ENCODE assay signal across 9 cellular contexts in the genomic region with DNA sequence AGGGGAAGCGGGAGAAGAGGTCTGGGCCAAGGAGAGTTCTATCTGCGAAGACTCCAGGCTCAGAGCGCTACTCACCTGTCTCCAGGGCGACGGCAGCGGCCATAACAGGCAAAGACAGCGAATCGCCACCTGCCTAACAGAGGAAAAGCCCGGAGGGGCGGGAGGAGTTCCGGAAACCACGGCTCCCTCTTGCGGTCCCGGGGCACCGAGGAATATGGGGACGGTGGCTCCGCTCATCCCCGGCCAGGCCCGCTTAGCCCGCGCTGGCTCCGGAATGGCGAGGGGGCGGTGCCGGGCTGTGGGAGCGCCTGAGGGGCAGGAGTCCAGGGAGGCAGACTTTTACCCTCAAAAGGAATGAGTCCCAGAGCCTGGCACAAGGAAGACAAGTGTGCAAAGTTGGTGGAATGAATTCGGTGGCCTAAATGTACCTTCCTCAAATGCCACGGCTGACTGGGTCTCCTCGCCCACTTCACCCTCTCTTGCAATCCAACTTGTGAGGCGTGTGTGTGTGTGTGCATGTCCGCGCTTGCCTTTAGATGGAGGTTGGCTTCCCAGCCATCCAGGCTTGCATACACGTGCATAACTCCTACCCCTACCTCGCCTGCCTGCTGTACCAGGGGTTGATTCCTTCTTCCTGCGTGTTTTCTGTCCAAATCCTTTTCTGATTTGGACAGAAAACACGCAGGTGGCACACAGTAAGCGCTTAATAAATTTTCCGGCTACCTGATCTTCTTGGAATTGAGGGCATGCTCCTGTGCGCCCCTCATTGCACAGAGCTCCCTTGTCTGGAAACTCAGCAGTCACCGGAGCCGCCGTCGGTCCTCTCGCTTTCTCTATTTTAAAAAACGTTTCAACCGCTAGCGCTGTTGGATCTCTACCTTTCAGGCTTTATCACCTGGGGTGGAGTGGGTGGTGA. TPM values are rescaled to one million over a fixed set of nuclear protein-coding genes. Genes with fewer than 3 reads are reported as not detected.
DNase-seq lines count a peak whose midpoint lies in the region; ATAC-seq and TF ChIP-seq lines count a peak whose summit lies in the region.
"Had no signal": no experiment of that assay in that cellular context is flagged by ENCODE, and none has a peak within 500 bp of the region (broad histone marks: within the 10 kb centered on the region; RNA-seq: fewer than 3 reads in every experiment).

No MANE protein-coding gene starts in this region.

- peaks cover 7% of the 10 kb centered on the region for H3K79me2 ChIP-seq in GM23338 (replicated peaks; ENCODE audit: insufficient read depth)

- H3K27me3 ChIP-seq in GM23338 (ENCODE audit: insufficient read depth) (peaks cover 64% of the 10 kb centered on the region), endodermal cell (ENCODE audit: control insufficient read depth, insufficient read depth, low read length, poor library complexity, severe bottlenecking) (peaks cover 45% of the 10 kb centered on the region), neuronal stem cell (ENCODE audit: control insufficient read depth in 3 of 3, insufficient read depth in 3 of 3, low read depth in 1 of 3, low read length in 3 of 3) (peaks cover 0 to 45% (median 31%) of the 10 kb centered on the region in 3 experiments), tibial nerve (peaks cover 0 to 53% of the 10 kb centered on the region in 2 donors), uterus (no peaks in the 10 kb centered on the region)

- H3K36me3 ChIP-seq in GM23338 (ENCODE audit: insufficient read depth) = no peaks in the 10 kb centered on the region
- H3K36me3 ChIP-seq in endodermal cell (ENCODE audit: control insufficient read depth, insufficient read depth, low read length) = no peaks in the 10 kb centered on the region
- peaks cover 0 to 3% of the 10 kb centered on the region in 2 donors for H3K36me3 ChIP-seq in neuronal stem cell (replicated peaks in 1 of 2; ENCODE audit: control insufficient read depth in 2 of 2, insufficient read depth in 2 of 2, low read length in 2 of 2)
- H3K36me3 ChIP-seq in tibial nerve = no peaks in the 10 kb centered on the region
- H3K36me3 ChIP-seq in uterus = no peaks in the 10 kb centered on the region

- peak; percentile 32 for ATAC-seq in GM23338

- no peak overlapping the region for H2BK5ac ChIP-seq in neuronal stem cell (ENCODE audit: low read length)

- H3K9me3 Mint-ChIP-seq in GM23338 (no peaks in the 10 kb centered on the region; the same call in 2 of the 3 replicates), endodermal cell (no peaks in the 10 kb centered on the region)

- 6 to 7% methylated on average over 17 to 43 of the region's 47 CpGs for WGBS in endodermal cell (ENCODE audit: insufficient coverage in 1 of 2, insufficient read length in 1 of 2), 2 experiments
- no CpG with 5 or more reads among the region's 47 CpGs for WGBS in neuronal stem cell (ENCODE audit: extremely low coverage in 2 of 2, insufficient read length in 2 of 2, insufficient replicate concordance in 1 of 2), 2 donors
- 28 to 33% methylated on average over 37 to 47 of the region's 47 CpGs for WGBS in tibial nerve, 2 donors

- no peak overlapping the region for H2BK15ac ChIP-seq in neuronal stem cell (ENCODE audit: low read length)

- H3K4me3 Mint-ChIP-seq in GM23338 (peak overlapping the region; percentile 81), endodermal cell (peak overlapping the region; percentile 63)

- H3K9me3 ChIP-seq in endodermal cell (ENCODE audit: control insufficient read depth, low read length) (no peaks in the 10 kb centered on the region), neuronal stem cell (replicated peaks in 1 of 2; ENCODE audit: control insufficient read depth in 2 of 2, insufficient read depth in 1 of 2, low read depth in 1 of 2, low read length in 2 of 2) (peaks cover 0 to 3% of the 10 kb centered on the region in 2 donors), tibial nerve (no peaks in the 10 kb centered on the region), uterus (no peaks in the 10 kb centered on the region)

- H2AFZ ChIP-seq in GM23338 (peak overlapping the region; percentile 72), neuronal stem cell (ENCODE audit: low read length) (peak overlapping the region; percentile 79)

- H3K27ac ChIP-seq in GM23338 (ENCODE audit: low read depth) (no peak overlapping the region), endodermal cell (ENCODE audit: low read depth, low read length) (no peak overlapping the region), neuronal stem cell (replicated peaks; ENCODE audit: low read length) (no peak overlapping the region), tibial nerve (no peak overlapping the region), uterus (no peak overlapping the region)

- peaks cover 4% of the 10 kb centered on the region for H3K79me1 ChIP-seq in neuronal stem cell (ENCODE audit: low read depth, low read length)

- H3K9me2 ChIP-seq in GM23338 (ENCODE audit: insufficient read depth) = no peaks in the 10 kb centered on the region

- H3K27me3 Mint-ChIP-seq in GM23338 (ENCODE audit: insufficient read depth, low read depth, poor library complexity) (peaks cover 43% of the 10 kb centered on the region), endodermal cell (ENCODE audit: insufficient read depth) (peaks cover 68% of the 10 kb centered on the region)

- intact Hi-C loops in uterus (cut with DNase I; ENCODE audit: low total_unique reads) = no loop called here

- H4K8ac ChIP-seq in neuronal stem cell (ENCODE audit: low read depth, low read length) = no peak overlapping the region

- H3K4ac ChIP-seq in neuronal stem cell (ENCODE audit: low read length) = no peak overlapping the region

- DNase-seq in GM23338 (ENCODE audit: low spot score) = peak; percentile 93
- peak; percentile 34 for DNase-seq in NCI-H510A (lab: John Stamatoyannopoulos, UW)
- DNase-seq in endodermal cell = peak; percentile 91
- no peak for DNase-seq in neuronal stem cell (ENCODE audit: low spot score)
- no peak for DNase-seq in tibial nerve (ENCODE audit: low spot score in 2 of 2)
- no peak for DNase-seq in activated CD4-positive, alpha-beta T cell treated with anti-CD3 and anti-CD28 coated beads, Interleukin-2, amount 50 U/mL, for 4 hours
- no peak for DNase-seq in uterus
- DNase-seq in activated gamma-delta T cell treated with Interleukin-2 at 50 U/mL for 16 hours = no peak

- peak overlapping the region; percentile 91 for H3K4me2 ChIP-seq in GM23338
- H3K4me2 ChIP-seq in neuronal stem cell (ENCODE audit: insufficient read depth, low read length, poor library complexity, severe bottlenecking) = peak overlapping the region; percentile 72

- H3K9ac ChIP-seq in endodermal cell (ENCODE audit: extremely low read depth, low read length, poor library complexity, severe bottlenecking) (no peak overlapping the region), neuronal stem cell (ENCODE audit: low read depth, low read length, poor library complexity) (peak overlapping the region; percentile 65)

- H3K14ac ChIP-seq in neuronal stem cell (ENCODE audit: low read length) = no peak overlapping the region

- H3K36me3 Mint-ChIP-seq in GM23338 (ENCODE audit: low read depth) = no peaks in the 10 kb centered on the region; the same call in 2 of the 3 replicates
- H3K36me3 Mint-ChIP-seq in endodermal cell (ENCODE audit: low read depth) = no peaks in the 10 kb centered on the region

- H3K4me1 Mint-ChIP-seq in GM23338 = peaks cover 42% of the 10 kb centered on the region
- H3K4me1 Mint-ChIP-seq in endodermal cell = peaks cover 27% of the 10 kb centered on the region

- H3F3A ChIP-seq in GM23338 (replicated peaks; ENCODE audit: low read depth) = peaks cover 15% of the 10 kb centered on the region

- H3K4me1 ChIP-seq in GM23338 (ENCODE audit: insufficient read depth) (peaks cover 21% of the 10 kb centered on the region), endodermal cell (ENCODE audit: control insufficient read depth, insufficient read depth, low read length) (no peaks in the 10 kb centered on the region), neuronal stem cell (ENCODE audit: control insufficient read depth in 2 of 2, insufficient read depth in 1 of 2, low read depth in 1 of 2, low read length in 2 of 2) (peaks cover 19 to 31% of the 10 kb centered on the region in 2 donors), tibial nerve (peaks cover 4 to 38% (median 15%) of the 10 kb centered on the region in 4 donors), uterus (peaks cover 0 to 6% of the 10 kb centered on the region in 2 donors)

- peaks cover 2% of the 10 kb centered on the region; the same call in 1 of the 2 replicates for H4K20me1 ChIP-seq in GM23338 (replicated peaks; ENCODE audit: insufficient read depth)

- no peak overlapping the region for H2BK12ac ChIP-seq in neuronal stem cell (ENCODE audit: low read length)

- no peak for TF ChIP-seq EP300 in tibial nerve (IDR thresholded peaks at IDR 0.05)

- H2BK120ac ChIP-seq in neuronal stem cell (ENCODE audit: low read depth, low read length) = no peak overlapping the region

- H3K4me3 ChIP-seq in GM23338 (peak overlapping the region; percentile 67), endodermal cell (ENCODE audit: low read length) (peak overlapping the region; percentile 98), neuronal stem cell (ENCODE audit: low read length in 2 of 2) (peak overlapping the region; percentile 38 to 49), tibial nerve (no peak overlapping the region), uterus (no peak overlapping the region)

- TF ChIP-seq CTCF in GM23338 (conservative IDR thresholded peaks at IDR 0.05; ENCODE audit: low read depth in 2 of 2) = peak; percentile 22 to 42; a peak in 3 of 4 replicates
- TF ChIP-seq CTCF in endodermal cell (conservative IDR thresholded peaks at IDR 0.05) = no peak
- TF ChIP-seq CTCF in tibial nerve (IDR thresholded peaks at IDR 0.05) = no peak
- no peak for TF ChIP-seq CTCF in uterus (IDR thresholded peaks at IDR 0.05)

- H4K91ac ChIP-seq in neuronal stem cell (ENCODE audit: low read depth, low read length, poor library complexity) = no peak overlapping the region

- H3K27ac Mint-ChIP-seq in GM23338 (no peak overlapping the region), endodermal cell (no peak overlapping the region)

- no peak for TF ChIP-seq POLR2A in tibial nerve (IDR thresholded peaks at IDR 0.05)
- no peak for TF ChIP-seq POLR2A in uterus (IDR thresholded peaks at IDR 0.05)

- no peak overlapping the region for H2AK5ac ChIP-seq in neuronal stem cell (ENCODE audit: low read depth, low read length)

- H3K18ac ChIP-seq in neuronal stem cell (ENCODE audit: low read length) = peak overlapping the region; percentile 65

- H3K23ac ChIP-seq in neuronal stem cell (ENCODE audit: low read depth, low read length, poor library complexity) = no peak overlapping the region

RNA-seq across cellular contexts. Expression of gene C17orf100, which starts 3.5 kb away (rescaled TPM):
- total RNA-seq in GM23338 (2014; rRNA removed; shearing (Covaris generic)) = 1.7 and 2.7 TPM in 2 replicates
- polyA plus RNA-seq in GM23338 (2016; fragmentation: Nextera tagmentation; extraction: Ambion mirVana) = 3.9 and 4.8 TPM in 2 replicates
- 1 to 10 TPM; 2.7 to 3.0 TPM for total RNA-seq in endodermal cell
- 5.2 TPM for polyA plus RNA-seq in endodermal cell (2013, experiment 1 of 2)
- 4.6 TPM for polyA plus RNA-seq in endodermal cell (2013, experiment 2 of 2)
- polyA plus RNA-seq in neuronal stem cell (2013, experiment 1 of 2) = 7.5 TPM
- polyA plus RNA-seq in neuronal stem cell (2013, experiment 2 of 2) = 7.7 TPM
- total RNA-seq in tibial nerve = 1 to 10 TPM in 3 of 4 donors, not detected in 1; 2.1 to 3.9 (median 3.5) TPM
- 1 to 10 TPM in 3 of 4 donors, under 1 TPM in 1; 0.26 to 3.2 (median 1.3) TPM for total RNA-seq in uterus

RNA-seq across cellular contexts. Expression of gene MED31, which starts 3.7 kb away (rescaled TPM):
- total RNA-seq in GM23338 (2014; rRNA removed; shearing (Covaris generic)) = 5.0 and 5.5 TPM in 2 replicates
- polyA plus RNA-seq in GM23338 (2016; fragmentation: Nextera tagmentation; extraction: Ambion mirVana) = 40.0 and 49.3 TPM in 2 replicates
- total RNA-seq in endodermal cell (10 to 100 TPM; 12.8 to 16.6 TPM), tibial nerve (10 to 100 TPM in 1 of 4 donors, 1 to 10 TPM in 3; 4.5 to 12.6 (median 6.6) TPM), uterus (10 to 100 TPM in 3 of 4 donors, 1 to 10 TPM in 1; 1.5 to 49.7 (median 15.7) TPM)
- polyA plus RNA-seq in endodermal cell (2013, experiment 1 of 2) = 25.6 TPM
- 22.8 TPM for polyA plus RNA-seq in endodermal cell (2013, experiment 2 of 2)
- polyA plus RNA-seq in neuronal stem cell (2013, experiment 1 of 2) = 39.1 TPM
- polyA plus RNA-seq in neuronal stem cell (2013, experiment 2 of 2) = 41.1 TPM

RNA-seq across cellular contexts. Expression of gene TXNDC17, which starts 14.2 kb away (rescaled TPM):
- 197 and 202 TPM in 2 replicates for total RNA-seq in GM23338 (2014; rRNA removed; shearing (Covaris generic))
- 887 and 915 TPM in 2 replicates for polyA plus RNA-seq in GM23338 (2016; fragmentation: Nextera tagmentation; extraction: Ambion mirVana)
- total RNA-seq in endodermal cell = 100 to 1,000 TPM; 135 to 151 TPM
- 175 TPM for polyA plus RNA-seq in endodermal cell (2013, experiment 1 of 2)
- polyA plus RNA-seq in endodermal cell (2013, experiment 2 of 2) = 166 TPM
- 130 TPM for polyA plus RNA-seq in neuronal stem cell (2013, experiment 1 of 2)
- 139 TPM for polyA plus RNA-seq in neuronal stem cell (2013, experiment 2 of 2)
- 100 to 1,000 TPM in 1 of 4 donors, 10 to 100 TPM in 3; 31.8 to 124 (median 85.6) TPM for total RNA-seq in tibial nerve
- 100 to 1,000 TPM in 1 of 4 donors, 10 to 100 TPM in 2, 1 to 10 TPM in 1; 2.8 to 108 (median 51.5) TPM for total RNA-seq in uterus

RNA-seq across cellular contexts. Expression of gene KIAA0753, which starts 14.6 kb away (rescaled TPM):
- total RNA-seq in GM23338 (2014; rRNA removed; shearing (Covaris generic)) = 27.8 and 31.8 TPM in 2 replicates
- polyA plus RNA-seq in GM23338 (2016; fragmentation: Nextera tagmentation; extraction: Ambion mirVana) = 5.9 and 6.0 TPM in 2 replicates
- total RNA-seq in endodermal cell (10 to 100 TPM; 37.2 to 50.1 TPM), tibial nerve (10 to 100 TPM; 14.1 to 24.0 (median 16.9) TPM), uterus (10 to 100 TPM in 3 of 4 donors, 1 to 10 TPM in 1; 6.2 to 52.3 (median 28.8) TPM)
- polyA plus RNA-seq in endodermal cell (2013, experiment 1 of 2) = 23.3 TPM
- 24.5 TPM for polyA plus RNA-seq in endodermal cell (2013, experiment 2 of 2)
- 14.1 TPM for polyA plus RNA-seq in neuronal stem cell (2013, experiment 1 of 2)
- 14.9 TPM for polyA plus RNA-seq in neuronal stem cell (2013, experiment 2 of 2)

RNA-seq across cellular contexts. Expression of gene SLC13A5, which starts 58.1 kb away (rescaled TPM):
- total RNA-seq in GM23338 (2014; rRNA removed; shearing (Covaris generic)) = 1.4 and 2.3 TPM in 2 replicates
- polyA plus RNA-seq in GM23338 (2016; fragmentation: Nextera tagmentation; extraction: Ambion mirVana) = 0.38 and 1.2 TPM in 2 replicates
- total RNA-seq in endodermal cell = 1 to 10 TPM; 3.9 to 8.4 TPM
- polyA plus RNA-seq in endodermal cell (2013, experiment 1 of 2) = 1.5 TPM
- 0.66 TPM for polyA plus RNA-seq in endodermal cell (2013, experiment 2 of 2)
- 0.13 TPM for polyA plus RNA-seq in neuronal stem cell (2013, experiment 1 of 2)
- polyA plus RNA-seq in neuronal stem cell (2013, experiment 2 of 2) = 0.06 TPM
- total RNA-seq in tibial nerve = not detected
- 1 to 10 TPM in 1 of 4 donors, under 1 TPM in 1, not detected in 2; 0.61 to 2.8 TPM for total RNA-seq in uterus
- total RNA-seq: SK-MEL-5 had no signal

Comparison
In these comparisons a context has a peak if more than half of its experiments do, and no peak if none do; other contexts are left out.
1. DNase-seq: peak in GM23338 (single experiment), NCI-H510A (single experiment) and endodermal cell (single experiment); none in neuronal stem cell (single experiment), tibial nerve (0 of 2), activated CD4-positive, alpha-beta T cell treated with anti-CD3 and anti-CD28 coated beads, Interleukin-2, amount 50 U/mL, for 4 hours (0 of 2), uterus (0 of 2) and activated gamma-delta T cell treated with Interleukin-2 at 50 U/mL for 16 hours (single experiment).
2. H3K4me3 ChIP-seq: peak in GM23338 (single experiment), endodermal cell (single experiment) and neuronal stem cell (2 of 2); none in tibial nerve (0 of 4) and uterus (0 of 2).
3. CTCF ChIP-seq: peak in GM23338 (2 of 2); none in endodermal cell (single experiment), tibial nerve (0 of 5) and uterus (0 of 4).